In the genomic region with DNA sequence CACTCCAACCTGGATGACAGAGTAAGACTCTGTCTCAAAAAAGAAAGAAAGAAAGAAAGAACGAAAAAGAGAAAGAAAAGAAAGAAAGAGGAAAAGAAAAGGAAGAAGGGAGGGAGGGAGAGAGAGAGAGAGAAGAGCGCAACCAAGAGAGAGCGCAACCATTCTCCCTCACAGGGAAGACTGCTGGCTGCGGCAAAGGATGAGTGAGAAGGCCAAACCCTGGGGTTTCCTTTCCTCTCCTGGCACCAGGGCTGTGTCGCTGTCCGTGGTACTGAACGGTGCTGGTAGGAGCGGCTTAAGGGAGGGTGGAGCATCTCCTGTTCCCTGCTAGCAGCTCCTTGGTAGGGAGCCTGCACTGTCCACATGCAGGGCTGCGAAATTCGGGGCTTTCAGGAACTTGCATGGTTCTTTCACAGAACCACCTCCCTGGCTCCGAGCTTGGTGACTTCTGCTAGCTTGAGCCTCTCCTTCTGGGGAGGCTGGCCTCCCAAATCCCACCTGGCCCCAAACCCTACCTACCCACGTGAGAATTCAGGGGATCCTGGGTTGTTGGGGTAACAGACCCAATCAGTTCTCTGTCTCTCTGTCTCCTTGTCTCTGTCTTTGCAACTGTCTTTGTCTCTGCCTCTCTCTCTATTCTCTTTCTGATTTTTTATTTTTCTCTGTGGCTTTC, we compare ENCODE assay signal across 8 cellular contexts. TPM values are rescaled to one million over a fixed set of nuclear protein-coding genes. Genes with fewer than 3 reads are reported as not detected.
DNase-seq lines count a peak whose midpoint lies in the region; ATAC-seq, FAIRE-seq and TF ChIP-seq lines count a peak whose summit lies in the region.

No MANE protein-coding gene starts in this region.

- no peak overlapping the region for H3K27ac Mint-ChIP-seq in activated T-helper 1 cell treated with anti-CD3 and anti-CD28 coated beads, Interleukin-12 subunit alpha, Interleukin-12 subunit beta, Interleukin-2, Interleukin-4 antibody, amounts not matched to agents 30 ng/mL and 10 ng/mL and 1 ng/mL, durations not matched to agents 14 hours and 24 hours and 36 hours

- H3K4me1 ChIP-seq in Panc1 (ENCODE audit: control insufficient read depth, insufficient read depth, low read length) (no peaks in the 10 kb centered on the region), pancreas (no peaks in the 10 kb centered on the region), upper lobe of right lung (no peaks in the 10 kb centered on the region)

- 7 to 10% methylated on average over 9 to 12 of the region's 12 CpGs for WGBS in pancreas, 2 donors

- peak; percentile 95 for ATAC-seq in Panc1
- ATAC-seq in pancreas: peak; percentile 87 to 100 (median 92)
- peak; percentile 87 for ATAC-seq in upper lobe of right lung
- no peak for ATAC-seq in GM18909 (IDR thresholded peaks at IDR 0.05; ENCODE audit: poor library complexity, unreplicated experiment)

- DNase-seq in GM18507 (ENCODE audit: extremely low spot score, insufficient read length, low read depth) (peak; percentile 30), Panc1 (ENCODE audit: low read depth, low spot score) (peak; percentile 2), fibroblast of villous mesenchyme (ENCODE audit: low read depth) (peak; percentile 81), pancreas (peak; percentile 69 to 94 (median 84)), upper lobe of right lung (peak; percentile 87), coronary artery (ENCODE audit: low spot score) (no peak)
- peak; percentile 37 for DNase-seq in activated T-helper 1 cell treated with anti-CD3 and anti-CD28 coated beads, Interleukin-12 subunit alpha, Interleukin-12 subunit beta, Interleukin-2, Interleukin-4 antibody, amounts not matched to agents 30 ng/mL and 10 ng/mL and 1 ng/mL, durations not matched to agents 14 hours and 24 hours and 36 hours (ENCODE audit: low spot score)

- no peaks in the 10 kb centered on the region for H3K9me3 ChIP-seq in Panc1 (ENCODE audit: control insufficient read depth, insufficient read depth, low read depth, low read length)
- H3K9me3 ChIP-seq in pancreas: no peaks in the 10 kb centered on the region
- H3K9me3 ChIP-seq in upper lobe of right lung: no peaks in the 10 kb centered on the region

- H3K27me3 Mint-ChIP-seq in activated T-helper 1 cell treated with anti-CD3 and anti-CD28 coated beads, Interleukin-12 subunit alpha, Interleukin-12 subunit beta, Interleukin-2, Interleukin-4 antibody, amounts not matched to agents 30 ng/mL and 10 ng/mL and 1 ng/mL, durations not matched to agents 14 hours and 24 hours and 36 hours (ENCODE audit: insufficient read depth): peaks cover 3% of the 10 kb centered on the region

- no TSS peak for BruUV-seq in Panc1 (replicated peaks; lab: Mats Ljungman, UMichigan)

- in situ Hi-C loops in Panc1 (cut with HindIII; ENCODE audit: low pct_unique_long_range_greater_than_20kb, low sequenced_read_pairs): no loop called here

- POLR2A ChIA-PET in Panc1 (lab: Charles Lee): no interaction called here

- H3K9me3 Mint-ChIP-seq in activated T-helper 1 cell treated with anti-CD3 and anti-CD28 coated beads, Interleukin-12 subunit alpha, Interleukin-12 subunit beta, Interleukin-2, Interleukin-4 antibody, amounts not matched to agents 30 ng/mL and 10 ng/mL and 1 ng/mL, durations not matched to agents 14 hours and 24 hours and 36 hours: peaks cover 14% of the 10 kb centered on the region

- H3K27me3 ChIP-seq in Panc1 (ENCODE audit: control insufficient read depth, insufficient read depth, low read length): no peaks in the 10 kb centered on the region; the same call in 1 of the 2 replicates
- no peaks in the 10 kb centered on the region for H3K27me3 ChIP-seq in pancreas
- no peaks in the 10 kb centered on the region for H3K27me3 ChIP-seq in upper lobe of right lung

- TF ChIP-seq CTCF in Panc1 (IDR thresholded peaks at IDR 0.05): no peak
- TF ChIP-seq CTCF in fibroblast of villous mesenchyme (IDR thresholded peaks at IDR 0.05; ENCODE audit: insufficient read depth, low read depth, low read length): no peak
- TF ChIP-seq CTCF in pancreas (IDR thresholded peaks at IDR 0.05): no peak
- no peak for TF ChIP-seq CTCF in upper lobe of right lung (IDR thresholded peaks at IDR 0.05)
- TF ChIP-seq CTCF in coronary artery (IDR thresholded peaks at IDR 0.05): no peak

- H3K4me3 Mint-ChIP-seq in activated T-helper 1 cell treated with anti-CD3 and anti-CD28 coated beads, Interleukin-12 subunit alpha, Interleukin-12 subunit beta, Interleukin-2, Interleukin-4 antibody, amounts not matched to agents 30 ng/mL and 10 ng/mL and 1 ng/mL, durations not matched to agents 14 hours and 24 hours and 36 hours: no peak overlapping the region

- H3K27ac ChIP-seq in Panc1 (ENCODE audit: low read length) (no peak overlapping the region), pancreas (no peak overlapping the region), upper lobe of right lung (no peak overlapping the region), coronary artery (no peak overlapping the region)

- no peaks in the 10 kb centered on the region for H3K36me3 Mint-ChIP-seq in activated T-helper 1 cell treated with anti-CD3 and anti-CD28 coated beads, Interleukin-12 subunit alpha, Interleukin-12 subunit beta, Interleukin-2, Interleukin-4 antibody, amounts not matched to agents 30 ng/mL and 10 ng/mL and 1 ng/mL, durations not matched to agents 14 hours and 24 hours and 36 hours (ENCODE audit: low read depth)

- intact Hi-C loops in Panc1 (cut with micrococcal nuclease; ENCODE audit: unreplicated experiment): no loop called here
- intact Hi-C loops in activated T-helper 1 cell treated with anti-CD3 and anti-CD28 coated beads, Interleukin-12 subunit alpha, Interleukin-12 subunit beta, Interleukin-2, Interleukin-4 antibody, amounts not matched to agents 30 ng/mL and 10 ng/mL and 1 ng/mL, durations not matched to agents 14 hours and 24 hours and 36 hours (cut with micrococcal nuclease): no loop called here
- intact Hi-C loops in pancreas (cut with DNase I): no loop called here
- intact Hi-C loops in upper lobe of right lung (cut with DNase I): no loop called here

- FAIRE-seq in GM18507 (lab: Jason Lieb, UNC) (peak; percentile 81), pancreas (lab: Jason Lieb, UNC) (no peak)

- no peaks in the 10 kb centered on the region for H3K4me1 Mint-ChIP-seq in activated T-helper 1 cell treated with anti-CD3 and anti-CD28 coated beads, Interleukin-12 subunit alpha, Interleukin-12 subunit beta, Interleukin-2, Interleukin-4 antibody, amounts not matched to agents 30 ng/mL and 10 ng/mL and 1 ng/mL, durations not matched to agents 14 hours and 24 hours and 36 hours (ENCODE audit: low read depth)

- H3K36me3 ChIP-seq in Panc1 (ENCODE audit: control insufficient read depth, insufficient read depth, low read length) (no peaks in the 10 kb centered on the region), pancreas (no peaks in the 10 kb centered on the region), upper lobe of right lung (no peaks in the 10 kb centered on the region)

- CTCF ChIA-PET in Panc1 (lab: Charles Lee): no interaction called here

- H3K4me3 ChIP-seq in Panc1 (ENCODE audit: low read depth in 2 of 2, low read length in 2 of 2) (no peak overlapping the region), fibroblast of villous mesenchyme (ENCODE audit: low read depth, low read length) (no peak overlapping the region), pancreas (no peak overlapping the region), upper lobe of right lung (no peak overlapping the region), coronary artery (no peak overlapping the region)

RNA-seq across cellular contexts. Expression of a gene that starts 51.1 kb away (rescaled TPM):
- total RNA-seq in Panc1 (2021; ENCODE audit: unreplicated experiment) (not detected), fibroblast of villous mesenchyme (not detected in 2 replicates), pancreas (not detected), upper lobe of right lung (not detected)
- polyA plus RNA-seq in Panc1 (2012; ENCODE audit: insufficient read length): not detected
- total RNA-seq in activated T-helper 1 cell treated with anti-CD3 and anti-CD28 coated beads, Interleukin-12 subunit alpha, Interleukin-12 subunit beta, Interleukin-2, Interleukin-4 antibody, amounts not matched to agents 30 ng/mL and 10 ng/mL and 1 ng/mL, durations not matched to agents 14 hours and 24 hours and 36 hours: not detected in 2 replicates
- not detected for polyA plus RNA-seq in pancreas
